In genomic region chr1:51444096-51444495, GRCh38 we compare ENCODE assay signal across 19 cellular contexts.
DNase-seq lines count a peak whose midpoint lies in the region; ATAC-seq and TF ChIP-seq lines count a peak whose summit lies in the region.
"Had no signal": no experiment of that assay in that cellular context is flagged by ENCODE, and none has a peak within 500 bp of the region (broad histone marks: within the 10 kb centered on the region; RNA-seq: fewer than 3 reads in every experiment).

No MANE protein-coding gene starts in this region.

- peaks cover 0 to 9% (median 8%) of the 10 kb centered on the region in 4 donors for H3K4me1 ChIP-seq in esophagus muscularis mucosa
- H3K4me1 ChIP-seq in CD8-positive, alpha-beta T cell (ENCODE audit: insufficient read depth, low read length): no peaks in the 10 kb centered on the region

- no peak overlapping the region for H3K4me3 Mint-ChIP-seq in activated naive CD4-positive, alpha-beta T cell treated with anti-CD3 and anti-CD28 coated beads, Interleukin-2, amount 10 ng/mL, durations not matched to agents 7 days and 5 days
- H3K4me3 Mint-ChIP-seq in stimulated activated naive CD8-positive, alpha-beta T cell treated with anti-CD3 and anti-CD28 coated beads, Interleukin-15, amount 100 ng/mL, for 72 hours: no peak overlapping the region
- no peak overlapping the region for H3K4me3 Mint-ChIP-seq in CD8-positive, alpha-beta T cell
- H3K4me3 Mint-ChIP-seq: CD4-positive, alpha-beta memory T cell; IgD-negative memory B cell; naive B cell had no signal

- H3K9me3 ChIP-seq in esophagus muscularis mucosa: no peaks in the 10 kb centered on the region
- H3K9me3 ChIP-seq in CD8-positive, alpha-beta T cell (ENCODE audit: low read length): no peaks in the 10 kb centered on the region
- H3K9me3 ChIP-seq: upper lobe of right lung had no signal

- DNase-seq in activated naive CD4-positive, alpha-beta T cell treated with anti-CD3 and anti-CD28 coated beads, Interleukin-2, amount 50 U/mL, for 72 hours (ENCODE audit: low spot score in 2 of 2): no peak
- DNase-seq in activated naive CD4-positive, alpha-beta T cell treated with anti-CD3 and anti-CD28 coated beads, Interleukin-2, amount 10 ng/mL, durations not matched to agents 7 days and 5 days: no peak
- DNase-seq in astrocyte of the spinal cord (ENCODE audit: low read depth, low spot score): peak; percentile 66
- no peak for DNase-seq in stimulated activated naive CD8-positive, alpha-beta T cell treated with anti-CD3 and anti-CD28 coated beads, Interleukin-15, amount 100 ng/mL, for 72 hours
- DNase-seq in esophagus muscularis mucosa (ENCODE audit: extremely low spot score): no peak
- DNase-seq in CD8-positive, alpha-beta T cell: no peak
- no peak for DNase-seq in GDM1 (lab: John Stamatoyannopoulos, UW)
- DNase-seq: ACHN; activated CD4-positive, alpha-beta T cell treated with anti-CD3 and anti-CD28 coated beads, Interleukin-2, amount 50 U/mL, for 4 hours; amygdala; CD4-positive, alpha-beta memory T cell; cortex of kidney; naive B cell; NCI-H2029; NCI-H510A treated with DMSO at 0.1 percent for 48 hours; upper lobe of right lung had no signal

- H3K27ac ChIP-seq in esophagus muscularis mucosa (replicated peaks in 1 of 4): no peak overlapping the region
- H3K27ac ChIP-seq in CD8-positive, alpha-beta T cell (ENCODE audit: low read depth, low read length): no peak overlapping the region
- H3K27ac ChIP-seq: upper lobe of right lung had no signal

- H3K4me3 ChIP-seq in astrocyte of the spinal cord (ENCODE audit: low read depth, low read length) (no peak overlapping the region), esophagus muscularis mucosa (no peak overlapping the region)
- H3K4me3 ChIP-seq in CD8-positive, alpha-beta T cell (ENCODE audit: low read depth, low read length): no peak overlapping the region
- H3K4me3 ChIP-seq: skin epidermis, upper lobe of right lung had no signal

- TF ChIP-seq EP300 in esophagus muscularis mucosa (IDR thresholded peaks at IDR 0.05): no peak

- H3K4me1 Mint-ChIP-seq in activated naive CD4-positive, alpha-beta T cell treated with anti-CD3 and anti-CD28 coated beads, Interleukin-2, amount 10 ng/mL, durations not matched to agents 7 days and 5 days: peaks cover 7% of the 10 kb centered on the region
- H3K4me1 Mint-ChIP-seq in stimulated activated naive CD8-positive, alpha-beta T cell treated with anti-CD3 and anti-CD28 coated beads, Interleukin-15, amount 100 ng/mL, for 72 hours: peaks cover 32% of the 10 kb centered on the region
- peaks cover 32% of the 10 kb centered on the region for H3K4me1 Mint-ChIP-seq in CD8-positive, alpha-beta T cell (ENCODE audit: low read depth)

- peaks cover 4 to 59% (median 26%) of the 10 kb centered on the region in 4 donors for H3K36me3 ChIP-seq in esophagus muscularis mucosa
- H3K36me3 ChIP-seq in CD8-positive, alpha-beta T cell (ENCODE audit: insufficient read depth, low read length): peaks cover 4% of the 10 kb centered on the region

- no peak for TF ChIP-seq POLR2A in esophagus muscularis mucosa (IDR thresholded peaks at IDR 0.05; ENCODE audit: low read depth)

- intact Hi-C loops in esophagus muscularis mucosa (cut with DNase I): no loop called here
- intact Hi-C loops in CD8-positive, alpha-beta T cell (cut with DNase I, micrococcal nuclease): no loop called here

- no peak overlapping the region for H3K27ac Mint-ChIP-seq in activated naive CD4-positive, alpha-beta T cell treated with anti-CD3 and anti-CD28 coated beads, Interleukin-2, amount 50 U/mL, for 72 hours
- H3K27ac Mint-ChIP-seq in activated naive CD4-positive, alpha-beta T cell treated with anti-CD3 and anti-CD28 coated beads, Interleukin-2, amount 10 ng/mL, durations not matched to agents 7 days and 5 days: no peak overlapping the region
- no peak overlapping the region for H3K27ac Mint-ChIP-seq in stimulated activated naive CD8-positive, alpha-beta T cell treated with anti-CD3 and anti-CD28 coated beads, Interleukin-15, amount 100 ng/mL, for 72 hours
- no peak overlapping the region for H3K27ac Mint-ChIP-seq in CD8-positive, alpha-beta T cell
- H3K27ac Mint-ChIP-seq: IgD-negative memory B cell had no signal

- ATAC-seq in activated naive CD4-positive, alpha-beta T cell treated with anti-CD3 and anti-CD28 coated beads, Interleukin-2, amount 50 U/mL, for 72 hours: peak; percentile 26 to 74
- ATAC-seq in GM21723 (IDR thresholded peaks at IDR 0.05; ENCODE audit: unreplicated experiment): peak; percentile 62
- peak; percentile 58 for ATAC-seq in stimulated activated naive CD8-positive, alpha-beta T cell treated with anti-CD3 and anti-CD28 coated beads, Interleukin-15, amount 100 ng/mL, for 72 hours
- ATAC-seq in CD8-positive, alpha-beta T cell: no peak
- ATAC-seq: upper lobe of right lung had no signal

- H3K36me3 Mint-ChIP-seq in activated naive CD4-positive, alpha-beta T cell treated with anti-CD3 and anti-CD28 coated beads, Interleukin-2, amount 50 U/mL, for 72 hours: peaks cover 0 to under 1% of the 10 kb centered on the region in 2 donors
- H3K36me3 Mint-ChIP-seq in activated naive CD4-positive, alpha-beta T cell treated with anti-CD3 and anti-CD28 coated beads, Interleukin-2, amount 10 ng/mL, durations not matched to agents 7 days and 5 days: peaks cover 42% of the 10 kb centered on the region
- H3K36me3 Mint-ChIP-seq in CD8-positive, alpha-beta T cell: peaks cover 62% of the 10 kb centered on the region

- TF ChIP-seq CTCF in astrocyte of the spinal cord (IDR thresholded peaks at IDR 0.05; ENCODE audit: low read depth, low read length): no peak
- no peak for TF ChIP-seq CTCF in esophagus muscularis mucosa (IDR thresholded peaks at IDR 0.05)
- no peak for TF ChIP-seq CTCF in CD8-positive, alpha-beta T cell (IDR thresholded peaks at IDR 0.05)

- 97% methylated on average over 1 of the region's 1 CpG for WGBS in esophagus muscularis mucosa

- POLR2A ChIA-PET in CD8-positive, alpha-beta T cell (lab: Charles Lee): interaction anchor here (1.0 to 1.6 kb wide), 3 partner anchors 10 to 23 kb away, joined by 3 to 4 read pairs (median 4); no protein-coding TSS in a partner anchor

- H3K27me3 ChIP-seq in esophagus muscularis mucosa: no peaks in the 10 kb centered on the region
- H3K27me3 ChIP-seq in CD8-positive, alpha-beta T cell (ENCODE audit: insufficient read depth, low read length): no peaks in the 10 kb centered on the region
- H3K27me3 ChIP-seq: upper lobe of right lung had no signal

- in situ Hi-C loops in astrocyte of the spinal cord (cut with HindIII; ENCODE audit: low sequenced_read_pairs): no loop called here

- no peaks in the 10 kb centered on the region for H3K27me3 Mint-ChIP-seq in activated naive CD4-positive, alpha-beta T cell treated with anti-CD3 and anti-CD28 coated beads, Interleukin-2, amount 10 ng/mL, durations not matched to agents 7 days and 5 days
- H3K27me3 Mint-ChIP-seq in stimulated activated naive CD8-positive, alpha-beta T cell treated with anti-CD3 and anti-CD28 coated beads, Interleukin-15, amount 100 ng/mL, for 72 hours: no peaks in the 10 kb centered on the region
- H3K27me3 Mint-ChIP-seq in CD8-positive, alpha-beta T cell (ENCODE audit: low read depth): no peaks in the 10 kb centered on the region
- H3K27me3 Mint-ChIP-seq: CD4-positive, alpha-beta memory T cell; IgD-negative memory B cell; naive B cell had no signal

- CTCF ChIA-PET in activated naive CD4-positive, alpha-beta T cell treated with anti-CD3 and anti-CD28 coated beads, Interleukin-2, amount 10 ng/mL, durations not matched to agents 7 days and 5 days (lab: Charles Lee): no interaction called here
- CTCF ChIA-PET in CD8-positive, alpha-beta T cell (lab: Charles Lee): interaction anchor here (0.5 kb wide), 1 partner anchor 1480 kb away, joined by 3 read pairs; no protein-coding TSS in a partner anchor

- H3K9me3 Mint-ChIP-seq in activated naive CD4-positive, alpha-beta T cell treated with anti-CD3 and anti-CD28 coated beads, Interleukin-2, amount 50 U/mL, for 72 hours: no peaks in the 10 kb centered on the region
- H3K9me3 Mint-ChIP-seq in activated naive CD4-positive, alpha-beta T cell treated with anti-CD3 and anti-CD28 coated beads, Interleukin-2, amount 10 ng/mL, durations not matched to agents 7 days and 5 days: no peaks in the 10 kb centered on the region
- H3K9me3 Mint-ChIP-seq in stimulated activated naive CD8-positive, alpha-beta T cell treated with anti-CD3 and anti-CD28 coated beads, Interleukin-15, amount 100 ng/mL, for 72 hours: no peaks in the 10 kb centered on the region
- no peaks in the 10 kb centered on the region for H3K9me3 Mint-ChIP-seq in CD8-positive, alpha-beta T cell
- H3K9me3 Mint-ChIP-seq: CD4-positive, alpha-beta memory T cell; IgD-negative memory B cell; naive B cell had no signal
